In the genomic region with DNA sequence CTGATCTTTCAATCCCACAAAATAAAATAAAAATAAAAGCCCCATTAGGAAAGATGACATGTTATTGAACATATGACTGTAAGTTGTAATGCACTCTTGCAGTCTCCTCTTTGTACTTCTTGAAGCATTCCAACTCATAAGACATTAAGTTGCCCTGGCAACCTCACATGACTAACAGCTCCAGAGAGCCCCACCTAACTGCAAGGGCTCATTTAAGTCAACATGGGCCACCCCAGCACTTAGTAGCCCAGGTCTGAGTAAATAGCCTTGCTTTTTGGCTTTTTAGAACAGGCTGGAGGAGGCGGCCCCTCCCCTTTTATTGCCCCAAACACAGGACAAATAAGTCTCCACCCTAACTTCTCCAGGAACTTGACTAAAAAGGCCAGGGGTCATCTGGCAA, we compare ENCODE assay signal across 8 cellular contexts.
DNase-seq lines count a peak whose midpoint lies in the region; ATAC-seq and TF ChIP-seq lines count a peak whose summit lies in the region.

No MANE protein-coding gene starts in this region.

- ATAC-seq in HG03280 (IDR thresholded peaks at IDR 0.05; ENCODE audit: unreplicated experiment) (no peak), HG03565 (IDR thresholded peaks at IDR 0.05; ENCODE audit: unreplicated experiment) (no peak)

- H3K4me3 ChIP-seq in SK-N-MC (peak overlapping the region; percentile 67), fibroblast of pulmonary artery (replicated peaks; ENCODE audit: low read depth, low read length) (peak overlapping the region; percentile 36)

- no peak for TF ChIP-seq CTCF in fibroblast of pulmonary artery (IDR thresholded peaks at IDR 0.05; ENCODE audit: low read length, missing control alignments)

- H3K9me3 ChIP-seq in SK-N-MC (ENCODE audit: low read depth, low read length), result no peaks in the 10 kb centered on the region

- no peak overlapping the region for H3K4me3 Mint-ChIP-seq in T-helper 1 cell treated with Interleukin-12 subunit alpha and Interleukin-12 subunit beta and Interleukin-4 antibody, amounts not matched to agents 30 μg/mL and 1 μg/mL, for 36 hours

- no peaks in the 10 kb centered on the region for H3K36me3 Mint-ChIP-seq in T-helper 1 cell treated with Interleukin-12 subunit alpha and Interleukin-12 subunit beta and Interleukin-4 antibody, amounts not matched to agents 30 μg/mL and 1 μg/mL, for 36 hours (ENCODE audit: low read depth)

- no peak overlapping the region for H3K27ac ChIP-seq in SK-N-MC

- H3K27me3 Mint-ChIP-seq in T-helper 1 cell treated with Interleukin-12 subunit alpha and Interleukin-12 subunit beta and Interleukin-4 antibody, amounts not matched to agents 30 μg/mL and 1 μg/mL, for 36 hours (ENCODE audit: low read depth), result peaks cover 74% of the 10 kb centered on the region

- DNase-seq in T-helper 1 cell (no peak), SK-N-MC (ENCODE audit: low read depth, low spot score) (peak; percentile 12), fibroblast of pulmonary artery (ENCODE audit: low read depth) (peak; percentile 84), retina (peak; percentile 54), UCSD-AML1 (lab: John Stamatoyannopoulos, UW; ENCODE audit: unreplicated experiment) (no peak)

- peak overlapping the region; percentile 7 for H3K9ac ChIP-seq in SK-N-MC (ENCODE audit: insufficient read length)

- H3K4me1 Mint-ChIP-seq in T-helper 1 cell treated with Interleukin-12 subunit alpha and Interleukin-12 subunit beta and Interleukin-4 antibody, amounts not matched to agents 30 μg/mL and 1 μg/mL, for 36 hours (ENCODE audit: low read depth), result peaks cover 16% of the 10 kb centered on the region

- H3K9me3 Mint-ChIP-seq in T-helper 1 cell treated with Interleukin-12 subunit alpha and Interleukin-12 subunit beta and Interleukin-4 antibody, amounts not matched to agents 30 μg/mL and 1 μg/mL, for 36 hours, result no peaks in the 10 kb centered on the region

- H3K36me3 ChIP-seq in SK-N-MC (ENCODE audit: insufficient read depth, low read length), result no peaks in the 10 kb centered on the region

- peak overlapping the region; percentile 53 for H3K27ac Mint-ChIP-seq in T-helper 1 cell treated with Interleukin-12 subunit alpha and Interleukin-12 subunit beta and Interleukin-4 antibody, amounts not matched to agents 30 μg/mL and 1 μg/mL, for 36 hours

Comparison
In these comparisons a context has a peak if more than half of its experiments do, and no peak if none do; other contexts are left out.
1. DNase-seq: peak in SK-N-MC (single experiment), fibroblast of pulmonary artery (single experiment) and retina (single experiment); none in T-helper 1 cell (0 of 5) and UCSD-AML1 (single experiment).